ENCODE assay signal across 8 cellular contexts in the genomic region with DNA sequence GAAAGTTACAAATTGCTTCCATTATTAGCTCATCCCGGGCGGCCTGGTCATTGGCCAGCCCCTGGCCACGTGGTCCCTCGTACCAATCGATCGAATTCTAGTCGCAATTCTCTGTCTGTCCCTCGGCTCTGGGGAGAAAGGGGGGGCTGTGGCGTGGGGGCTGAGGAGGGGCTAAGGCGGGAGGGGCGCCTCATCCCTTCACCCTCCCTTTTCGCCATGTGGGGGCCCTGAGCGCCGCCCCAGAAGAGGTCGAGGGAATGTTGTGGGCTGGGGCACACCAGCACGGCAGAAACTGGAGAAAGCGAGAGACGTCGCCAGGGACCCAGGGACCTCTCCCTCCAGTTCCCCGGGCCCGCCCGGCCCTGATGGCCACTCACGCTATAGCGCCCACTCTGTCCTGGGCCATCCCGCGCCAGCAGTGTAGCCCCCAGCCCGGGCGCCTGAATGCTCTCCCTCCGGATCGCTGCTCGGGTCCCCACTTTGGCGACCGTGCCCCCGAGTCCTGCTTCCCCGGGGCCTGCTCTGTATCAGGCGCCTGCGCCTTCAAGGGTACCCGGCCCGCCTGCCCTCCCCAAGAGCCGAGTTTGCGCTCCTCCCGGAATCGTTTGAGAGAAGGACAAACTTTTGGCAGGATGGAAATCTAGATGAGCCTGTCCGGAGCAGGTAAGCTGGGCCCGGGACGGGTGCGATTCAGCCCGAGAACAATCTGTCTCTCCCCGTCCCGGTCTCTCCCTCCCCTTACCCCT.
DNase-seq lines count a peak whose midpoint lies in the region; ATAC-seq, FAIRE-seq and TF ChIP-seq lines count a peak whose summit lies in the region.

No MANE protein-coding gene starts in this region.

- H3K4me1 ChIP-seq in H1 (replicated peaks in 1 of 4; ENCODE audit: control insufficient read depth in 3 of 4, insufficient read depth in 4 of 4, low read length in 3 of 4) (peaks cover 3 to 18% (median 14%) of the 10 kb centered on the region in 4 experiments), muscle layer of duodenum (ENCODE audit: control insufficient read depth in 1 of 2, insufficient read depth in 2 of 2, low read length in 2 of 2) (peaks cover 0 to 22% of the 10 kb centered on the region in 2 donors)

- H3K4me3 ChIP-seq in H1 (ENCODE audit: extremely low read depth in 1 of 4, insufficient read depth in 2 of 4, low read depth in 3 of 4, low read length in 4 of 4) (peak overlapping the region; percentile 24 to 68 (median 46); a peak in 7 of 8 replicates), muscle layer of duodenum (ENCODE audit: low read depth in 1 of 2, low read length in 2 of 2) (peak overlapping the region; percentile 79 to 87)

- H2AK5ac ChIP-seq in H1 (ENCODE audit: low read depth, low read length) = no peak overlapping the region

- H4K8ac ChIP-seq in H1 (ENCODE audit: extremely low read depth, insufficient read depth, low read length) = no peak overlapping the region

- H3K23me2 ChIP-seq in H1 (ENCODE audit: low read depth, low read length) = peaks cover 3% of the 10 kb centered on the region; the same call in 1 of the 2 replicates

- DNase-seq in Right ventricle myocardium inferior (ENCODE audit: missing footprints) = no peak
- DNase-seq in cardiac septum (ENCODE audit: low spot score) = no peak
- peak in 1 of 2 experiments; percentile 75 for DNase-seq in H1 (ENCODE audit: low read depth in 1 of 2, low spot score in 2 of 2)
- no peak for DNase-seq in 8988T
- DNase-seq in SHP77 (lab: John Stamatoyannopoulos, UW) = no peak
- DNase-seq in COLO829 (ENCODE audit: low spot score) = no peak
- DNase-seq in stimulated activated CD4-positive, alpha-beta T cell treated with anti-CD3 and anti-CD28 coated beads, Interleukin-4, amount 100 ng/mL, for 24 hours = no peak

- no peak overlapping the region for H2BK12ac ChIP-seq in H1 (ENCODE audit: low read depth, low read length)

- no peak overlapping the region for H2BK120ac ChIP-seq in H1 (replicated peaks; ENCODE audit: low read depth, low read length)

- no peak overlapping the region for H3K23ac ChIP-seq in H1 (ENCODE audit: insufficient read length)

- no peak overlapping the region for H2BK15ac ChIP-seq in H1 (ENCODE audit: low read length)

- no peak overlapping the region for H2BK20ac ChIP-seq in H1 (ENCODE audit: low read length)

- H3K79me2 ChIP-seq in H1 (ENCODE audit: control insufficient read depth in 1 of 2, insufficient read depth in 2 of 2, low read length in 2 of 2) = no peaks in the 10 kb centered on the region

- no peak overlapping the region for H3K9ac ChIP-seq in H1 (replicated peaks in 1 of 4; ENCODE audit: extremely low read depth in 1 of 4, low read depth in 3 of 4, low read length in 3 of 4)

- no peak overlapping the region for H2BK5ac ChIP-seq in H1 (ENCODE audit: low read depth, low read length)

- no peak for TF ChIP-seq POLR2A in H1 (IDR thresholded peaks at IDR 0.05; ENCODE audit: control extremely low read depth in 1 of 2, low read depth in 2 of 2, low read length in 2 of 2)

- H4K5ac ChIP-seq in H1 (ENCODE audit: insufficient read length, low read depth, low read length) = no peak overlapping the region

- POLR2A ChIA-PET in H1 (lab: Charles Lee; ENCODE audit: partially characterized antibody) = interaction anchor here (0.7 kb wide), 1 partner anchor 20 kb away, joined by 3 read pairs; no protein-coding TSS in a partner anchor

- H3K36me3 ChIP-seq in H1 (ENCODE audit: control insufficient read depth in 2 of 4, insufficient read depth in 4 of 4, low read length in 3 of 4) (no peaks in the 10 kb centered on the region), muscle layer of duodenum (ENCODE audit: control insufficient read depth in 1 of 2, insufficient read depth in 2 of 2, low read length in 2 of 2) (no peaks in the 10 kb centered on the region)

- TF ChIP-seq CTCF in H1 (IDR thresholded peaks at IDR 0.05; ENCODE audit: control extremely low read depth in 1 of 3, insufficient read depth in 1 of 3, low read depth in 1 of 3, low read length in 3 of 3) = no peak

- H3K56ac ChIP-seq in H1 (replicated peaks; ENCODE audit: insufficient read length, low read depth, low read length) = no peak overlapping the region

- no peak for TF ChIP-seq RAD21 in H1 (IDR thresholded peaks at IDR 0.05 in 1 of 2, conservative IDR thresholded peaks at IDR 0.05 in 1 of 2; ENCODE audit: low read depth in 2 of 2, low read length in 2 of 2)

- WGBS in H1 (ENCODE audit: extremely low coverage in 1 of 2, insufficient coverage in 1 of 2, insufficient read length in 1 of 2, insufficient replicate concordance in 2 of 2, low coverage in 1 of 2, low lambda C conversion rate in 2 of 2, missing lambda C conversion rate in 1 of 2), 2 experiments = 3% methylated on average over 31 of the region's 50 CpGs; no CpG with 5 or more reads in 1 of the 2 experiments

- no peak overlapping the region; the same call in 1 of the 2 replicates for H3K18ac ChIP-seq in H1 (ENCODE audit: extremely low read depth, low read length)

- no peaks in the 10 kb centered on the region for H3K9me3 ChIP-seq in H1 (ENCODE audit: insufficient read depth in 2 of 2, low read depth in 1 of 2, low read length in 1 of 2)
- no peaks in the 10 kb centered on the region for H3K9me3 ChIP-seq in muscle layer of duodenum (ENCODE audit: control insufficient read depth in 1 of 2, low read length in 2 of 2)

- no peaks in the 10 kb centered on the region for H3K79me1 ChIP-seq in H1 (ENCODE audit: low read depth, low read length)

- TF ChIP-seq EP300 in H1 (IDR thresholded peaks at IDR 0.05; ENCODE audit: borderline replicate concordance in 1 of 2, low read depth in 2 of 2, low read length in 2 of 2) = no peak

- intact Hi-C loops in Right ventricle myocardium inferior (cut with DNase I) = no loop called here
- intact Hi-C loops in cardiac septum (cut with DNase I) = no loop called here

- H2AFZ ChIP-seq in H1 (ENCODE audit: low read length) = no peak overlapping the region

- peak overlapping the region; percentile 61 to 93 for H3K4me2 ChIP-seq in H1 (ENCODE audit: insufficient read depth in 1 of 2, low read depth in 2 of 2, low read length in 2 of 2)

- FAIRE-seq in H1 (lab: Jason Lieb, UNC) = no peak

- no peak overlapping the region for H3K14ac ChIP-seq in H1 (ENCODE audit: insufficient read length)

- peaks cover 3 to 9% of the 10 kb centered on the region in 2 experiments for H4K20me1 ChIP-seq in H1 (replicated peaks in 1 of 2; ENCODE audit: control insufficient read depth in 1 of 2, insufficient read depth in 2 of 2, low read length in 2 of 2)

- ATAC-seq in Right ventricle myocardium inferior = peak; percentile 65

- H3K27me3 ChIP-seq in H1 (replicated peaks in 1 of 4; ENCODE audit: control insufficient read depth in 3 of 4, extremely low read depth in 1 of 4, insufficient read depth in 3 of 4, low read length in 3 of 4) (peaks cover 71 to 97% (median 90%) of the 10 kb centered on the region in 4 experiments), muscle layer of duodenum (ENCODE audit: low read depth, low read length) (peaks cover 7% of the 10 kb centered on the region)

- no peak overlapping the region for H4K91ac ChIP-seq in H1 (replicated peaks; ENCODE audit: insufficient read length, low read length)

- no peak overlapping the region for H3K4ac ChIP-seq in H1 (replicated peaks; ENCODE audit: insufficient read length, low read depth, low read length)

- H3K27ac ChIP-seq in H1 (ENCODE audit: low read depth, low read length) (no peak overlapping the region), muscle layer of duodenum (ENCODE audit: low read length) (peak overlapping the region; percentile 62)

- CTCF ChIA-PET in H1 (lab: Charles Lee; ENCODE audit: partially characterized antibody) = interaction anchor here (0.6 to 0.9 kb wide), 6 partner anchors 43 to 107 kb away, joined by 3 to 4 read pairs (median 3); no protein-coding TSS in a partner anchor

TF ChIP-seq in H1, 55 proteins besides CTCF, POLR2A, EP300 and RAD21:
- peak; percentile 67 for TF ChIP-seq KDM4A (IDR thresholded peaks at IDR 0.05; ENCODE audit: low read depth, low read length, severe bottlenecking)
- TF ChIP-seq BRCA1 (IDR thresholded peaks at IDR 0.05; ENCODE audit: low read depth, low read length) = no peak
